Comparison of ENCODE assay signal across 1 cellular context in genomic region chr13:75569576-75569975, GRCh38.
TF ChIP-seq lines count a peak whose summit lies in the region.

No MANE protein-coding gene starts in this region.

TF ChIP-seq in SK-N-SH, 30 proteins besides CTCF, POLR2A, EP300 and RAD21 (continued from another document):
- no peak for TF ChIP-seq REST (IDR thresholded peaks at IDR 0.05; ENCODE audit: low read depth, low read length)
- peak; percentile 91 for TF ChIP-seq RCOR1 (IDR thresholded peaks at IDR 0.05; ENCODE audit: low read length)
- no peak for TF ChIP-seq NRF1 (IDR thresholded peaks at IDR 0.05; ENCODE audit: low read depth, low read length)
- TF ChIP-seq NFIC (IDR thresholded peaks at IDR 0.05; ENCODE audit: borderline replicate concordance), result no peak
- no peak for TF ChIP-seq IRF3 (IDR thresholded peaks at IDR 0.05; ENCODE audit: low read depth, low read length)
- TF ChIP-seq GATA2 (CRISPR knock-in tag; IDR thresholded peaks at IDR 0.05), result peak; percentile 63
- TF ChIP-seq SIN3A (IDR thresholded peaks at IDR 0.05; ENCODE audit: borderline replicate concordance, low read depth, low read length), result no peak
- TF ChIP-seq TCF12 (IDR thresholded peaks at IDR 0.05), result peak; percentile 9; the same call in 1 of the 2 replicates
